In the genomic region with DNA sequence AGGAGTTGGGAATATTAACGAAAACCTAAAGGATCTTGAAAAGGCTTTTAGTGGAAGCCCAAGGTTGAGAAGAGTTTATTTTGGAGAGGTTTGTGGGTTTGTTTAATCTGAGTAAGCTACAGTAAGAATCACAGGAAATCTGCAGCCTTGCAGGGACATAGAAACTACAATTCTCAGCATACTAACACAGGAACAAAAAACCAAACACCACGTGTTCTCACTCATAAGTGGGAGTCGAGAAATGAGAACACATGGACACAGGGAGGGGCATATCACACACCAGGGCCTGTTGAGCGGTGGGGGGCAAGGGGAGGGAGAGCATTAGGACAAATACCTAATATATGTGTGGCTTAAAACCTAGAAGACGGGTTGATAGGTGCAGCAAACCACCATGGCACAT, we compare ENCODE assay signal across 27 cellular contexts. TPM values are rescaled to one million over a fixed set of nuclear protein-coding genes. Genes with fewer than 3 reads are reported as not detected.
"Had no signal": no experiment of that assay in that cellular context is flagged by ENCODE, and none has a peak within 500 bp of the region (broad histone marks: within the 10 kb centered on the region; RNA-seq: fewer than 3 reads in every experiment).

No MANE protein-coding gene starts in this region.

- H3K4me3 Mint-ChIP-seq: naive thymus-derived CD8-positive, alpha-beta T cell; neural crest cell; stimulated activated memory B cell treated with anti-CD40 and anti-IgM and Interleukin-4, amounts not matched to agents 10 μg/mL and 1 μg/mL and 100 μg/mL, for 72 hours had no signal

- H3K4me3 ChIP-seq: dorsolateral prefrontal cortex, esophagus squamous epithelium, left lung, prostate gland, right atrium auricular region, sigmoid colon, testis, tibial artery, upper lobe of left lung had no signal

- DNase-seq: cerebellar nuclear complex; cortex of kidney; dorsolateral prefrontal cortex; effector CD4-positive, alpha-beta T cell; esophagus squamous epithelium; foreskin melanocyte; head of caudate nucleus; left lung; naive thymus-derived CD8-positive, alpha-beta T cell; nucleus accumbens; sigmoid colon; stimulated activated CD4-positive, alpha-beta T cell treated with anti-CD3 and anti-CD28 coated beads, Interleukin-2, amount 100 ng/mL, for 24 hours; stimulated activated CD4-positive, alpha-beta T cell treated with anti-CD3 and anti-CD28 coated beads, Interleukin-4, amount 100 ng/mL, for 24 hours; stimulated activated naive CD8-positive, alpha-beta T cell treated with anti-CD3 and anti-CD28 coated beads, Interleukin-15, Interleukin-2, amounts not matched to agents 100 U/mL and 50 U/mL, for 24 hours; substantia nigra; testis; tibial artery; upper lobe of left lung had no signal

- H3K36me3 ChIP-seq: esophagus squamous epithelium, left lung, prostate gland, right atrium auricular region, sigmoid colon, tibial artery, upper lobe of left lung had no signal

- H3K36me3 Mint-ChIP-seq: naive thymus-derived CD8-positive, alpha-beta T cell; stimulated activated memory B cell treated with anti-CD40 and anti-IgM and Interleukin-4, amounts not matched to agents 10 μg/mL and 1 μg/mL and 100 μg/mL, for 72 hours had no signal

- H3K9me3 ChIP-seq: esophagus squamous epithelium, prostate gland, right atrium auricular region, testis, tibial artery, upper lobe of left lung had no signal

- FAIRE-seq: urothelium cell line had no signal

- H3K9me3 Mint-ChIP-seq: naive thymus-derived CD8-positive, alpha-beta T cell had no signal

- H3K4me1 Mint-ChIP-seq: stimulated activated memory B cell treated with anti-CD40 and anti-IgM and Interleukin-4, amounts not matched to agents 10 μg/mL and 1 μg/mL and 100 μg/mL, for 72 hours had no signal

- H3K4me1 ChIP-seq: esophagus squamous epithelium, left lung, prostate gland, right atrium auricular region, sigmoid colon, testis, tibial artery, upper lobe of left lung had no signal

- H3K27ac Mint-ChIP-seq: naive thymus-derived CD8-positive, alpha-beta T cell; stimulated activated memory B cell treated with anti-CD40 and anti-IgM and Interleukin-4, amounts not matched to agents 10 μg/mL and 1 μg/mL and 100 μg/mL, for 72 hours had no signal

- H3K27ac ChIP-seq: dorsolateral prefrontal cortex, esophagus squamous epithelium, left lung, prostate gland, right atrium auricular region, sigmoid colon, testis, tibial artery, upper lobe of left lung had no signal

- H3K27me3 ChIP-seq: left lung, right atrium auricular region, sigmoid colon, testis, upper lobe of left lung had no signal

RNA-seq across cellular contexts. Expression of gene SIAH3, which starts 8.7 kb away (rescaled TPM):
- total RNA-seq: cardiac septum, mesenteric fat pad, myocyte, osteocyte, right atrium auricular region, sigmoid colon had no signal
